Comparison of ENCODE assay signal across 6 cellular contexts in the genomic region with DNA sequence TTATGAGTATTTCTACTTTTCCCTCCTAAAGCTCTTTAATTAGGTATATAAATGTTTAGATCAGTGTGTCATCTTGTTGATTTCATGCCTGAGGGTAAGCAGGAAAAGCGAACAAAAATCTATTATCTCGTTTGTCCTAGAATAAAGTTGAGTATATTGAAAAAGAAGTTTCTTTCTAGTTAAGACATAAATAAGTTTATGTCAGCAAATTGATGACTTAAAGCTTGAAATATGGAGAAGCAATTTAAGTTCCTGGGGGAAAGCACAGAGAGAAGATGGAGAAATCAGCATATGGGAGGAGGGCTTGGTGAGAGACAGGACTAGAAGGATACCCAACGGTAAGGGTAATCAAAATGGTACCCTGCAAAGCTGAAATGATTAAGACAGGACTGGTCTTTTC.
"Had no signal": no experiment of that assay in that cellular context is flagged by ENCODE, and none has a peak within 500 bp of the region (broad histone marks: within the 10 kb centered on the region; RNA-seq: fewer than 3 reads in every experiment).

No MANE protein-coding gene starts in this region.

- H3K27ac ChIP-seq: HL-60, KMS-11 had no signal

- FAIRE-seq: HTR-8/SVneo had no signal

- H3K4me2 ChIP-seq: KMS-11 had no signal

- H3K9ac ChIP-seq: KMS-11 had no signal

- DNase-seq: Karpas-422, KBM-7, KG1 had no signal
